18 cellular contexts compared by ENCODE assay signal in the genomic region with DNA sequence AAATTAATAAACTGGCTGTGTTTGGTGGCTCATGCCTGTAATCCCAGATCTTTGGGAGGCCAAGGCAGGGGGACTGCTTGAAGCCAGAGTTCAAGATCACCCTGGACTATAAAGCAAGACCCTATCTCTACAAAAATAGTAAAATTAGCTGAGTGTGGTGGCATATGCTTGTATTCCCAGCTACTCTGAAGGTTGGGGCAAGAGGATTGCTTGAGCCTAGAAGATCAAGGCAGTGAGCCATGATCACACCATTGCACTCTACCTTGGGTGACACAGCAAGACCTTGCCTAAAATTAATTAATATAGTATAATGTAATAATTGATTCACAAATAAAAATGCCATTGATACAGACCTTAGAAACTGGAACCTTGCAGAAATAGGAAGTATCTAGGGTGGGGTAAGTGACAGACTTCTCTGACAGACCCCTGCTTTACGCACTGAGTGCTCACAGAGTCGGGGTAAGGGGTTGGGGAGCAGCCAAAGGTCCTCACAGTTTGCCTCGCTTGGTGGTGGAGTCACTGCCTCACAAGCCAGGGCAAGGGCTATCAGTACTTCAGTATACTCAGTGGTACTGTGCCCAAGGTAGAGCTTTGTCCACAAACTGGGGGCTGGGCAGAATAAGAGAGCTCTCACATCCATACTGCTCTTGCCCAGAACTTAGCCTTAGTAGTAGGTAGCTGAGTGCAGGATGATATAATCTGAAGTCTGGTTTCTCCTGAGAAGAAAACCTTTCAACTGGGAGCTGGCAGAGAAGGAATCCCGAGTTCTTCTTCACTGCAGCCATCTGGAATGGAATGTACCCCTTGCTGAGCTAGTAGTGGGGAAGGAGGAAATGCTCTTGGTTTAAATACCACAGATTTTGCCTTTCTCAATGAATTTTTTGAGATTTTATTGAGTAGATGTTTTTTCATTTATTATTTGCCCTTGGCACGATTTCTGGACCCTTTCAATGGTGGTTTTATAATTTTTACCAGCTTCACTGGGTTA.
DNase-seq lines count a peak whose midpoint lies in the region; ATAC-seq, FAIRE-seq and TF ChIP-seq lines count a peak whose summit lies in the region.
"Had no signal": no experiment of that assay in that cellular context is flagged by ENCODE, and none has a peak within 500 bp of the region (broad histone marks: within the 10 kb centered on the region; RNA-seq: fewer than 3 reads in every experiment).

No MANE protein-coding gene starts in this region.

- H2AK5ac ChIP-seq in H1 (ENCODE audit: low read depth, low read length) (peak overlapping the region; percentile 70; the same call in 1 of the 2 replicates), mesendoderm (ENCODE audit: low read length) (no peak overlapping the region)

- H3K4me3 ChIP-seq in AG10803 (ENCODE audit: low read length) (no peak overlapping the region), H1 (ENCODE audit: extremely low read depth in 1 of 4, insufficient read depth in 2 of 4, low read depth in 3 of 4, low read length in 4 of 4) (peak overlapping the region in 1 of 4 experiments; percentile 22; a peak in 3 of 8 replicates), mesendoderm (ENCODE audit: low read length) (no peak overlapping the region)
- H3K4me3 ChIP-seq: esophagus squamous epithelium, MG63, SJSA1, upper lobe of left lung had no signal

- DNase-seq in AG10803 (ENCODE audit: low read depth) (peak; percentile 68), H1 (ENCODE audit: low read depth in 1 of 2, low spot score in 2 of 2) (no peak), mesendoderm (peak; percentile 89), GOT3 (lab: John Stamatoyannopoulos, UW) (no peak)
- DNase-seq in stimulated activated CD4-positive, alpha-beta T cell treated with anti-CD3 and anti-CD28 coated beads, Interleukin-1b, Interleukin-23, amount 100 ng/mL, for 48 hours = no peak
- DNase-seq: activated CD8-positive, alpha-beta memory T cell treated with anti-CD3 and anti-CD28 coated beads, Interleukin-2, amount 10 ng/mL, durations not matched to agents 7 days and 5 days; activated naive CD4-positive, alpha-beta T cell; BE2C; DND-41; esophagus squamous epithelium; MG63; NK-92 treated with Interleukin-12 subunit alpha and Interleukin-12 subunit beta, amount 100 ng/mL, for 24 hours; upper lobe of left lung had no signal

- TF ChIP-seq RAD21 in Ishikawa (IDR thresholded peaks at IDR 0.05; ENCODE audit: low read depth) = no peak
- TF ChIP-seq RAD21 in H1 (IDR thresholded peaks at IDR 0.05 in 1 of 2, conservative IDR thresholded peaks at IDR 0.05 in 1 of 2; ENCODE audit: low read depth in 2 of 2, low read length in 2 of 2) = no peak

- no peak overlapping the region; a peak in 2 of 7 replicates for H3K9ac ChIP-seq in H1 (replicated peaks in 1 of 4; ENCODE audit: extremely low read depth in 1 of 4, low read depth in 3 of 4, low read length in 3 of 4)
- H3K9ac ChIP-seq in mesendoderm (ENCODE audit: low read length) = peak overlapping the region; percentile 5

- TF ChIP-seq POLR2A in H1 (IDR thresholded peaks at IDR 0.05; ENCODE audit: control extremely low read depth in 1 of 2, low read depth in 2 of 2, low read length in 2 of 2) = no peak

- H3K18ac ChIP-seq in H1 (ENCODE audit: extremely low read depth, low read length) = peak overlapping the region; percentile 78
- H3K18ac ChIP-seq in mesendoderm (ENCODE audit: low read length) = peak overlapping the region; percentile 21

- CTCF ChIA-PET in H1 (lab: Charles Lee; ENCODE audit: partially characterized antibody) = interaction anchor here (0.6 to 3.5 kb wide), 11 partner anchors 19 to 302 kb away, joined by 3 to 19 read pairs (median 4); no protein-coding TSS in a partner anchor

- H3K23ac ChIP-seq in H1 (ENCODE audit: insufficient read length) (no peak overlapping the region), mesendoderm (ENCODE audit: low read length) (no peak overlapping the region)

- H3K79me1 ChIP-seq in H1 (ENCODE audit: low read depth, low read length) (no peaks in the 10 kb centered on the region), mesendoderm (ENCODE audit: low read length) (no peaks in the 10 kb centered on the region)

- no peak for TF ChIP-seq CTCF in AG10803 (conservative IDR thresholded peaks at IDR 0.05; ENCODE audit: low read length)
- no peak for TF ChIP-seq CTCF in H1 (IDR thresholded peaks at IDR 0.05; ENCODE audit: control extremely low read depth in 1 of 3, insufficient read depth in 1 of 3, low read depth in 1 of 3, low read length in 3 of 3)

- H3K23me2 ChIP-seq in H1 (ENCODE audit: low read depth, low read length) = no peaks in the 10 kb centered on the region

- no peak overlapping the region for H4K8ac ChIP-seq in H1 (ENCODE audit: extremely low read depth, insufficient read depth, low read length)
- H4K8ac ChIP-seq in mesendoderm (ENCODE audit: low read depth, low read length) = no peak overlapping the region

- peaks cover 2 to 9% (median 6%) of the 10 kb centered on the region in 4 experiments; a peak in 6 of 7 replicates for H3K4me1 ChIP-seq in H1 (replicated peaks in 1 of 4; ENCODE audit: control insufficient read depth in 3 of 4, insufficient read depth in 4 of 4, low read length in 3 of 4)
- peaks cover 4% of the 10 kb centered on the region for H3K4me1 ChIP-seq in mesendoderm (ENCODE audit: control insufficient read depth, low read depth, low read length)
- H3K4me1 ChIP-seq: esophagus squamous epithelium, SJSA1, upper lobe of left lung had no signal

- H4K20me1 ChIP-seq in H1 (replicated peaks in 1 of 2; ENCODE audit: control insufficient read depth in 1 of 2, insufficient read depth in 2 of 2, low read length in 2 of 2) = peaks cover 2 to 4% of the 10 kb centered on the region in 2 experiments

- no peaks in the 10 kb centered on the region; a peak in 1 of 4 replicates for H3K79me2 ChIP-seq in H1 (ENCODE audit: control insufficient read depth in 1 of 2, insufficient read depth in 2 of 2, low read length in 2 of 2)
- no peaks in the 10 kb centered on the region for H3K79me2 ChIP-seq in mesendoderm (ENCODE audit: control insufficient read depth, insufficient read depth, low read length)

- H3K4me2 ChIP-seq in H1 (ENCODE audit: insufficient read depth in 1 of 2, low read depth in 2 of 2, low read length in 2 of 2) (peak overlapping the region; percentile 59 to 65), mesendoderm (ENCODE audit: low read length) (no peak overlapping the region)

- H2BK20ac ChIP-seq in H1 (ENCODE audit: low read length) = peak overlapping the region; percentile 93

- H2BK120ac ChIP-seq in H1 (replicated peaks; ENCODE audit: low read depth, low read length) = no peak overlapping the region
- H2BK120ac ChIP-seq in mesendoderm (ENCODE audit: low read depth, low read length) = peak overlapping the region; percentile 45

- TF ChIP-seq EP300 in Ishikawa (IDR thresholded peaks at IDR 0.05; ENCODE audit: borderline replicate concordance) = no peak
- no peak for TF ChIP-seq EP300 in H1 (IDR thresholded peaks at IDR 0.05; ENCODE audit: borderline replicate concordance in 1 of 2, low read depth in 2 of 2, low read length in 2 of 2)

- no peak overlapping the region for H2AFZ ChIP-seq in H1 (ENCODE audit: low read length)

- H3K27me3 ChIP-seq in H1 (replicated peaks in 1 of 4; ENCODE audit: control insufficient read depth in 3 of 4, extremely low read depth in 1 of 4, insufficient read depth in 3 of 4, low read length in 3 of 4) (no peaks in the 10 kb centered on the region), mesendoderm (ENCODE audit: insufficient read depth, low read length, poor library complexity) (no peaks in the 10 kb centered on the region)
- H3K27me3 ChIP-seq: BE2C, esophagus squamous epithelium, MG63, SJSA1, upper lobe of left lung had no signal

- H4K91ac ChIP-seq in H1 (replicated peaks; ENCODE audit: insufficient read length, low read length) = peak overlapping the region; percentile 56

- no peaks in the 10 kb centered on the region for H3K9me3 ChIP-seq in H1 (ENCODE audit: insufficient read depth in 2 of 2, low read depth in 1 of 2, low read length in 1 of 2)
- H3K9me3 ChIP-seq: BE2C, esophagus squamous epithelium, MG63, SJSA1, upper lobe of left lung had no signal

- H3K56ac ChIP-seq in H1 (replicated peaks; ENCODE audit: insufficient read length, low read depth, low read length) (no peak overlapping the region), mesendoderm (ENCODE audit: low read length) (peak overlapping the region; percentile 37)

- H2BK15ac ChIP-seq in H1 (ENCODE audit: low read length) (no peak overlapping the region), mesendoderm (replicated peaks; ENCODE audit: low read depth) (no peak overlapping the region)

- H3K4ac ChIP-seq in H1 (replicated peaks; ENCODE audit: insufficient read length, low read depth, low read length) = no peak overlapping the region
- no peak overlapping the region for H3K4ac ChIP-seq in mesendoderm (ENCODE audit: low read depth, low read length)

- H2BK5ac ChIP-seq in H1 (ENCODE audit: low read depth, low read length) (peak overlapping the region; percentile 54), mesendoderm (ENCODE audit: low read length) (no peak overlapping the region)

- H3K27ac ChIP-seq in H1 (ENCODE audit: low read depth, low read length) (peak overlapping the region; percentile 35), mesendoderm (ENCODE audit: low read depth, low read length) (peak overlapping the region; percentile 47)
- H3K27ac ChIP-seq: esophagus squamous epithelium, SJSA1, upper lobe of left lung had no signal

- H2BK12ac ChIP-seq in H1 (ENCODE audit: low read depth, low read length) = peak overlapping the region; percentile 93

- POLR2A ChIA-PET in H1 (lab: Charles Lee; ENCODE audit: partially characterized antibody) = interaction anchor here (0.8 to 1.4 kb wide), 5 partner anchors 9 to 66 kb away, joined by 3 to 7 read pairs (median 4); a partner anchor contains a TSS

- peak overlapping the region; percentile 53 for H4K5ac ChIP-seq in H1 (ENCODE audit: insufficient read length, low read depth, low read length)
- H4K5ac ChIP-seq in mesendoderm (ENCODE audit: low read length) = no peak overlapping the region

- H3K36me3 ChIP-seq in H1 (ENCODE audit: control insufficient read depth in 2 of 4, insufficient read depth in 4 of 4, low read length in 3 of 4) = peaks cover 0 to 6% (median 2%) of the 10 kb centered on the region in 4 experiments; a peak in 3 of 8 replicates
- H3K36me3 ChIP-seq in mesendoderm (ENCODE audit: control insufficient read depth, insufficient read depth, low read length) = no peaks in the 10 kb centered on the region
- H3K36me3 ChIP-seq: BE2C, SJSA1 had no signal

- H3K14ac ChIP-seq in H1 (ENCODE audit: insufficient read length) = no peak overlapping the region

- WGBS in H1 (ENCODE audit: extremely low coverage in 1 of 2, insufficient coverage in 1 of 2, insufficient read length in 1 of 2, insufficient replicate concordance in 2 of 2, low coverage in 1 of 2, low lambda C conversion rate in 2 of 2, missing lambda C conversion rate in 1 of 2), 2 experiments = 71% methylated on average over 5 of the region's 5 CpGs; no CpG with 5 or more reads in 1 of the 2 experiments
- no CpG with 5 or more reads among the region's 5 CpGs for WGBS in mesendoderm (ENCODE audit: extremely low coverage, insufficient coverage, low lambda C conversion rate)

- ATAC-seq in HG02678 (IDR thresholded peaks at IDR 0.05; ENCODE audit: unreplicated experiment) = no peak
- no peak for ATAC-seq in HG02981 (IDR thresholded peaks at IDR 0.05; ENCODE audit: unreplicated experiment)
- ATAC-seq: activated CD8-positive, alpha-beta memory T cell treated with anti-CD3 and anti-CD28 coated beads, Interleukin-2, amount 10 ng/mL, durations not matched to agents 7 days and 5 days had no signal

- FAIRE-seq in H1 (lab: Jason Lieb, UNC) = peak; percentile 73
- FAIRE-seq: colon had no signal

Comparison
In these comparisons a context has a peak if more than half of its experiments do, and no peak if none do; other contexts are left out.
1. DNase-seq: peak in AG10803 (single experiment) and mesendoderm (single experiment); none in H1 (0 of 2), stimulated activated CD4-positive, alpha-beta T cell treated with anti-CD3 and anti-CD28 coated beads, Interleukin-1b, Interleukin-23, amount 100 ng/mL, for 48 hours (single experiment) and GOT3 (single experiment).